Comparison of ENCODE assay signal across 23 cellular contexts in the genomic region with DNA sequence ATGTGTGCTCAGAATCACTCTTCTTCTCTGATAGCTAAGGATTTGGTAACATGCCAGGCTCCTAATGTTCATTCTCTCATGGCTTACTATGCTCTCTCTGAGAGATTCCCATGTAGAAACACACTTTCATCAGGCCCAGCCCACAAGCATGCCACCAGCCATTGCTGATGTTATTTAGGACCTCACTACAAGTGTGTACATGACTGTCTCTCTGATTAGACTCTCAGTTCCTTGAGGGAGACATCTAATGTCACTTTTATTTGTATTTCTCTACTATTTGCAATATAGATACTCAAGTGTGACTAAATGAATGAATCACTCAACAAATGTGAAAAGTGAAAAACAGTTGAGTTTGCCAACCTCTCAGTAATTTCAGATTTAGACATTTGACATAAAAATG.
"Had no signal": no experiment of that assay in that cellular context is flagged by ENCODE, and none has a peak within 500 bp of the region (broad histone marks: within the 10 kb centered on the region; RNA-seq: fewer than 3 reads in every experiment).

No MANE protein-coding gene starts in this region.

- H3K4me3 ChIP-seq: SK-N-MC had no signal

- DNase-seq: activated CD4-positive, alpha-beta memory T cell treated with anti-CD3 and anti-CD28 coated beads for 36 hours; activated CD4-positive, alpha-beta T cell treated with anti-CD3 and anti-CD28 coated beads, Interleukin-2, amount 10 ng/mL, durations not matched to agents 7 days and 5 days; activated CD4-positive, CD25-positive, alpha-beta regulatory T cell; activated CD8-positive, alpha-beta memory T cell treated with anti-CD3 and anti-CD28 coated beads for 24 hours; activated gamma-delta T cell treated with Interleukin-2 at 50 U/mL for 16 hours; activated naive CD4-positive, alpha-beta T cell treated with anti-CD3 and anti-CD28 coated beads, Interleukin-2, amount 10 ng/mL, durations not matched to agents 7 days and 5 days; activated naive CD8-positive, alpha-beta T cell treated with anti-CD3 and anti-CD28 coated beads for 36 hours; activated T-cell treated with anti-CD3 and anti-CD28 coated beads, Interleukin-2, amount 50 U/mL, for 48 hours; central memory CD4-positive, alpha-beta T cell; KG1; NCI-H1048; NCI-H1417 treated with DMSO at 0.1 percent for 48 hours; NCI-H1694; NCI-H2081 treated with DMSO at 0.1 percent for 48 hours; NCI-H2171 treated with DMSO at 0.1 percent for 48 hours; NCI-H226; NCI-H526; NCI-H82; T-helper 1 cell had no signal

- H3K4me1 Mint-ChIP-seq: activated CD4-positive, alpha-beta T cell treated with anti-CD3 and anti-CD28 coated beads, Interleukin-2, amount 10 ng/mL, durations not matched to agents 7 days and 5 days; activated naive CD4-positive, alpha-beta T cell treated with anti-CD3 and anti-CD28 coated beads, Interleukin-2, amount 10 ng/mL, durations not matched to agents 7 days and 5 days; activated naive CD8-positive, alpha-beta T cell treated with anti-CD3 and anti-CD28 coated beads for 36 hours; IgD-negative memory B cell had no signal

- H3K27me3 Mint-ChIP-seq: activated naive CD4-positive, alpha-beta T cell treated with anti-CD3 and anti-CD28 coated beads, Interleukin-2, amount 10 ng/mL, durations not matched to agents 7 days and 5 days; activated naive CD8-positive, alpha-beta T cell treated with anti-CD3 and anti-CD28 coated beads for 36 hours had no signal

- H3K9me3 Mint-ChIP-seq: activated CD4-positive, alpha-beta memory T cell treated with anti-CD3 and anti-CD28 coated beads for 36 hours; activated CD4-positive, alpha-beta T cell treated with anti-CD3 and anti-CD28 coated beads, Interleukin-2, amount 10 ng/mL, durations not matched to agents 7 days and 5 days; activated naive CD4-positive, alpha-beta T cell treated with anti-CD3 and anti-CD28 coated beads, Interleukin-2, amount 10 ng/mL, durations not matched to agents 7 days and 5 days; activated naive CD8-positive, alpha-beta T cell treated with anti-CD3 and anti-CD28 coated beads for 36 hours; activated T-helper 2 cell treated with anti-CD3 and anti-CD28 coated beads, Interferon-gamma antibody, Interleukin-2, Interleukin-4, amounts not matched to agents 10 μg/mL and 5 μg/mL and 100 μg/mL, durations not matched to agents 14 hours and 24 hours and 36 hours; IgD-negative memory B cell had no signal

- H3K27ac Mint-ChIP-seq: activated CD4-positive, alpha-beta memory T cell treated with anti-CD3 and anti-CD28 coated beads for 36 hours; activated CD4-positive, alpha-beta T cell treated with anti-CD3 and anti-CD28 coated beads, Interleukin-2, amount 10 ng/mL, durations not matched to agents 7 days and 5 days; activated naive CD4-positive, alpha-beta T cell treated with anti-CD3 and anti-CD28 coated beads, Interleukin-2, amount 10 ng/mL, durations not matched to agents 7 days and 5 days; activated naive CD8-positive, alpha-beta T cell treated with anti-CD3 and anti-CD28 coated beads for 36 hours; activated T-helper 2 cell treated with anti-CD3 and anti-CD28 coated beads, Interferon-gamma antibody, Interleukin-2, Interleukin-4, amounts not matched to agents 10 μg/mL and 5 μg/mL and 100 μg/mL, durations not matched to agents 14 hours and 24 hours and 36 hours; IgD-negative memory B cell had no signal

- H3K4me3 Mint-ChIP-seq: activated CD4-positive, alpha-beta memory T cell treated with anti-CD3 and anti-CD28 coated beads for 36 hours; activated CD4-positive, alpha-beta T cell treated with anti-CD3 and anti-CD28 coated beads, Interleukin-2, amount 10 ng/mL, durations not matched to agents 7 days and 5 days; activated naive CD4-positive, alpha-beta T cell treated with anti-CD3 and anti-CD28 coated beads, Interleukin-2, amount 10 ng/mL, durations not matched to agents 7 days and 5 days; activated naive CD8-positive, alpha-beta T cell treated with anti-CD3 and anti-CD28 coated beads for 36 hours; IgD-negative memory B cell had no signal

- H3K27ac ChIP-seq: SK-N-MC, VCaP had no signal

- H3K36me3 Mint-ChIP-seq: activated CD4-positive, alpha-beta memory T cell treated with anti-CD3 and anti-CD28 coated beads for 36 hours; activated naive CD4-positive, alpha-beta T cell treated with anti-CD3 and anti-CD28 coated beads, Interleukin-2, amount 10 ng/mL, durations not matched to agents 7 days and 5 days; activated naive CD8-positive, alpha-beta T cell treated with anti-CD3 and anti-CD28 coated beads for 36 hours; IgD-negative memory B cell had no signal
